Comparison of ENCODE assay signal across 8 cellular contexts in the genomic region with DNA sequence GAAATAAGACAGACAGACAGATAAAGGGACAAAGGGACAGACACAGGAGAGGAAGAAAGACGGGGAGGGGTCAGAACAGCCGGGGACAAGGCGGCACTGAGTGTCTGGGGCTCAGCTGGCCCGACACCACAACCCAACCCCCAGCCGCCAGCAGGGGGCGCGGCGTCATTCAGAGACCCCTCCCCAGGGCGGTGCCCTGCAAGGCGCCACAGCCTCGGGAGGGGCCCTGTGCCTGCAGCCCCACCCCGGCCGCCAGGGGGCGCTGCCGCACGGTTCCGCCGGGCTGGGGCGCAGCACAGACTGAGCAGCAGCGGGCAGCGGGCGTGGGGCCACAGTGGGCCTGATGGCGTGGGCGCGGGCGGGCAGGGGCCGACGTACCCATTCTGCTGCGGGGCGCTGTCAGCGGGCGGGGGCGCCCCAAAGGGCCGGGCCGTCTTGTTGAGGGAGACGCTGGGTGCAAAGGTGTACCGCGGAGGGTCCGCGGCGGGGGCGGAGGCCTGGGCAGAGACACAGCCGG. TPM values are rescaled to one million over a fixed set of nuclear protein-coding genes. Genes with fewer than 3 reads are reported as not detected.
DNase-seq lines count a peak whose midpoint lies in the region; ATAC-seq and TF ChIP-seq lines count a peak whose summit lies in the region.

No MANE protein-coding gene starts in this region.

- no peak overlapping the region for H2AFZ ChIP-seq in OCI-LY3 (ENCODE audit: low read depth, low read length)

- H3K27ac ChIP-seq in OCI-LY3 (ENCODE audit: low read length), result no peak overlapping the region

- H3K9me3 ChIP-seq in OCI-LY3 (ENCODE audit: insufficient read depth, low read length), result no peaks in the 10 kb centered on the region

- H3K4me1 ChIP-seq in OCI-LY3 (ENCODE audit: low read length), result peaks cover 44% of the 10 kb centered on the region

- H3K36me3 ChIP-seq in OCI-LY3 (replicated peaks; ENCODE audit: low read depth, low read length), result no peaks in the 10 kb centered on the region

- no peak overlapping the region for H3K9ac ChIP-seq in OCI-LY3 (ENCODE audit: low read length)

- H3K9me3 Mint-ChIP-seq in activated T-cell treated with anti-CD3 and anti-CD28 coated beads, Interleukin-2, amount 50 U/mL, for 24 hours, result no peaks in the 10 kb centered on the region
- no peaks in the 10 kb centered on the region for H3K9me3 Mint-ChIP-seq in progenitor cell of endocrine pancreas (ENCODE audit: low read depth)

- TF ChIP-seq CTCF in OCI-LY3 (IDR thresholded peaks at IDR 0.05; ENCODE audit: low read depth, low read length) (peak; percentile 44), progenitor cell of endocrine pancreas (IDR thresholded peaks at IDR 0.05; ENCODE audit: unreplicated experiment) (peak; percentile 73)

- H3K36me3 Mint-ChIP-seq in activated T-cell treated with anti-CD3 and anti-CD28 coated beads, Interleukin-2, amount 50 U/mL, for 24 hours (ENCODE audit: low read depth), result peaks cover 42% of the 10 kb centered on the region
- H3K36me3 Mint-ChIP-seq in progenitor cell of endocrine pancreas (ENCODE audit: insufficient read depth), result peaks cover 18% of the 10 kb centered on the region

- no peak for ATAC-seq in HG03159 (IDR thresholded peaks at IDR 0.05; ENCODE audit: unreplicated experiment)

- H3K27ac Mint-ChIP-seq in activated T-cell treated with anti-CD3 and anti-CD28 coated beads, Interleukin-2, amount 50 U/mL, for 24 hours, result no peak overlapping the region
- no peak overlapping the region for H3K27ac Mint-ChIP-seq in progenitor cell of endocrine pancreas

- H3K4me2 ChIP-seq in OCI-LY3 (ENCODE audit: low read length), result no peak overlapping the region

- H4K20me1 ChIP-seq in OCI-LY3 (ENCODE audit: insufficient read depth, low read length), result no peaks in the 10 kb centered on the region; the same call in 1 of the 2 replicates

- DNase-seq in activated T-cell treated with anti-CD3 and anti-CD28 coated beads for 48 hours (ENCODE audit: low read depth), result peak; percentile 52
- no peak for DNase-seq in activated T-cell treated with anti-CD3 and anti-CD28 coated beads, Interleukin-2, amount 50 U/mL, for 24 hours
- DNase-seq in ecto neural progenitor cell (ENCODE audit: low spot score), result peak; percentile 93
- peak; percentile 60 for DNase-seq in progenitor cell of endocrine pancreas (ENCODE audit: low spot score, unreplicated experiment)
- DNase-seq in kidney glomerular epithelial cell (lab: John Stamatoyannopoulos, UW), result no peak
- DNase-seq in midbrain (lab: John Stamatoyannopoulos, UW), result no peak

- no peaks in the 10 kb centered on the region for H3K79me2 ChIP-seq in OCI-LY3 (ENCODE audit: low read length)

- H3K27me3 Mint-ChIP-seq in activated T-cell treated with anti-CD3 and anti-CD28 coated beads, Interleukin-2, amount 50 U/mL, for 24 hours, result no peaks in the 10 kb centered on the region
- H3K27me3 Mint-ChIP-seq in progenitor cell of endocrine pancreas, result no peaks in the 10 kb centered on the region

- H3K4me3 ChIP-seq in OCI-LY3 (ENCODE audit: low read length), result no peak overlapping the region

- H3K27me3 ChIP-seq in OCI-LY3 (ENCODE audit: low read depth, low read length), result peaks cover 3% of the 10 kb centered on the region; the same call in 1 of the 2 replicates

- H3K4me3 Mint-ChIP-seq in activated T-cell treated with anti-CD3 and anti-CD28 coated beads, Interleukin-2, amount 50 U/mL, for 24 hours, result no peak overlapping the region
- H3K4me3 Mint-ChIP-seq in progenitor cell of endocrine pancreas (ENCODE audit: low read depth), result no peak overlapping the region

- H3K4me1 Mint-ChIP-seq in activated T-cell treated with anti-CD3 and anti-CD28 coated beads, Interleukin-2, amount 50 U/mL, for 24 hours (ENCODE audit: low read depth), result peaks cover 34% of the 10 kb centered on the region
- H3K4me1 Mint-ChIP-seq in progenitor cell of endocrine pancreas (ENCODE audit: low read depth), result peaks cover 7% of the 10 kb centered on the region

RNA-seq across cellular contexts. Expression of gene PDLIM7, which starts 5.9 kb away (rescaled TPM):
- total RNA-seq in progenitor cell of endocrine pancreas, result 113 and 119 TPM in 2 replicates

RNA-seq across cellular contexts. Expression of gene DBN1, which starts 18.1 kb away (rescaled TPM):
- 396 and 422 TPM in 2 replicates for total RNA-seq in progenitor cell of endocrine pancreas

RNA-seq across cellular contexts. Expression of gene DOK3, which starts 18.1 kb away (rescaled TPM):
- 11.6 and 13.7 TPM in 2 replicates for total RNA-seq in progenitor cell of endocrine pancreas

RNA-seq across cellular contexts. Expression of gene DDX41, which starts 25.3 kb away (rescaled TPM):
- total RNA-seq in progenitor cell of endocrine pancreas, result 88.4 and 93.1 TPM in 2 replicates

RNA-seq across cellular contexts. Expression of gene PRR7, which starts 44.9 kb away (rescaled TPM):
- 11.7 and 13.1 TPM in 2 replicates for total RNA-seq in progenitor cell of endocrine pancreas

Comparison
In these comparisons a context has a peak if more than half of its experiments do, and no peak if none do; other contexts are left out.
1. DNase-seq: peak in activated T-cell treated with anti-CD3 and anti-CD28 coated beads for 48 hours (single experiment), ecto neural progenitor cell (single experiment) and progenitor cell of endocrine pancreas (single experiment); none in activated T-cell treated with anti-CD3 and anti-CD28 coated beads, Interleukin-2, amount 50 U/mL, for 24 hours (single experiment), kidney glomerular epithelial cell (single experiment) and midbrain (single experiment).